ENCODE assay signal across 1 cellular context in genomic region chr3:171904829-171905228, GRCh38.
TF ChIP-seq lines count a peak whose summit lies in the region.

No MANE protein-coding gene starts in this region.

TF ChIP-seq in IMR-90, 13 proteins besides CTCF, POLR2A, EP300 and RAD21 (continued from another document):
- TF ChIP-seq USF2 (IDR thresholded peaks at IDR 0.05; ENCODE audit: low read depth, low read length) = no peak
TF ChIP-seq in IMR-90: peak in this region for 0.
